8 cellular contexts compared by ENCODE assay signal in the genomic region with DNA sequence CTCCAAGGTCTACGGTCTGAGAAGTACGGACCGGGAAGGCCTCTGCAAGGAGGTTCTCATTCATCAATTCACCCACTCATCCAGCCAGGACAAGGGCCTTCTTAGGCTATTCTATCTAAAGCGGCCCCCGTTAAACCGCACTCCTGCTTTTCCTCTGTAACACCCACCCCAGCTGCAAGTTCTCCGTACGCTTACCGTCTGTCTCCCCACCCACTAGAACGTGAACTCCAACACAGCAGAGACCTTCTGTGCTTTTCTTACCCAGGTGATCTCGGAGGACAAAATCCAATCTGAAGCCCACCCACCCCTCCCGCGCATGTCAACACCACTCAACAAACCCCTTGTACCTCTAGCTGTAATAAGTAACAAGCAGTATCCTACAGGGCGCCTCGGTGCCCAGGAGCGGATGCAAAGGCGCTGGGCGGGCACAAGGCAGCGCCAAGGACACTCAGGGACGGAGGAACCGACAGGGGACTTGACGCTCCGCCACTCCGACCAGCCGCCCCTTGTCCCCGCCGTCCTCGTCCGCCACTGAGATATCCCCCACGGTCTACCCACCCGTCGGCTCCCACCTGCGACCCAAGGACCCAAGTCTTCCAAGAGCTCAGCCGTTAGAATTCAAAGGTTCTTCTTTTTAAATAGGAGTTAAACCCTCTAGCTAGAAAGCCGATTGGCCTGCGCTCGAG. TPM values are rescaled to one million over a fixed set of nuclear protein-coding genes. Genes with fewer than 3 reads are reported as not detected.
A peak's percentile ranks its signal among the peaks of the same experiment; 100 is the strongest.
DNase-seq lines count a peak whose midpoint lies in the region; ATAC-seq and TF ChIP-seq lines count a peak whose summit lies in the region.

A gene (minus strand): TSS at position 620 of the 686 bp plus-strand sequence. CDS start 4,018 bp downstream, outside the sequence.

- peaks cover 60% of the 10 kb centered on the region for H3K36me3 ChIP-seq in SK-N-MC (ENCODE audit: insufficient read depth, low read length)
- peaks cover 9% of the 10 kb centered on the region for H3K36me3 ChIP-seq in fibroblast of lung (ENCODE audit: control insufficient read depth, insufficient read depth, low read length)
- H3K36me3 ChIP-seq in parathyroid adenoma (ENCODE audit: control insufficient read depth, insufficient read depth, low read length) = no peaks in the 10 kb centered on the region

- H3K4me2 ChIP-seq in fibroblast of lung (ENCODE audit: extremely low read depth, insufficient read depth, low read length) (peak within 1 kb of the TSS; percentile 95), parathyroid adenoma (ENCODE audit: low read length) (peak within 1 kb of the TSS; percentile 86)

- no peak within 1 kb of the TSS for H3K4me3 Mint-ChIP-seq in activated naive CD4-positive, alpha-beta T cell treated with anti-CD3 and anti-CD28 coated beads for 36 hours

- peaks cover 5% of the 10 kb centered on the region for H3K4me1 ChIP-seq in fibroblast of lung (ENCODE audit: control insufficient read depth, extremely low read depth, insufficient read depth, low read length)
- H3K4me1 ChIP-seq in parathyroid adenoma = peaks cover 7% of the 10 kb centered on the region

- H3K9ac ChIP-seq in SK-N-MC (ENCODE audit: insufficient read length) = peak within 1 kb of the TSS; percentile 97
- H3K9ac ChIP-seq in fibroblast of lung (ENCODE audit: insufficient read depth, low read length) = peak within 1 kb of the TSS; percentile 85
- peak within 1 kb of the TSS; percentile 40 for H3K9ac ChIP-seq in parathyroid adenoma

- H3K27ac ChIP-seq in SK-N-MC (peak within 1 kb of the TSS; percentile 96), fibroblast of lung (ENCODE audit: insufficient read depth, low read length) (peak within 1 kb of the TSS; percentile 92), parathyroid adenoma (peak within 1 kb of the TSS; percentile 82)

- CTCF ChIA-PET in activated naive CD4-positive, alpha-beta T cell treated with anti-CD3 and anti-CD28 coated beads for 36 hours (lab: Charles Lee) = interaction anchor here (0.7 to 1.2 kb wide), 3 partner anchors 21 to 101 kb away, joined by 3 to 4 read pairs (median 4); a partner anchor contains a TSS

- no peak for DNase-seq in activated naive CD4-positive, alpha-beta T cell treated with anti-CD3 and anti-CD28 coated beads for 36 hours
- no peak for DNase-seq in activated naive CD4-positive, alpha-beta T cell (lab: John Stamatoyannopoulos, UW)
- DNase-seq in SK-N-MC (ENCODE audit: low read depth, low spot score) = no peak
- DNase-seq in fibroblast of lung (ENCODE audit: low read depth in 2 of 2) = peak in 1 of 2 donors; percentile 18
- DNase-seq in COLO668 (lab: John Stamatoyannopoulos, UW; ENCODE audit: unreplicated experiment) = no peak
- DNase-seq in DMS79 (lab: John Stamatoyannopoulos, UW) = no peak

- H3K4me3 ChIP-seq in SK-N-MC (peak within 1 kb of the TSS; percentile 95), fibroblast of lung (replicated peaks in 1 of 4; ENCODE audit: control extremely low read depth in 1 of 4, insufficient read depth in 1 of 4, low read depth in 3 of 4, low read length in 4 of 4) (peak within 1 kb of the TSS; percentile 73 to 99 (median 93)), parathyroid adenoma (ENCODE audit: low read depth, low read length) (peak within 1 kb of the TSS; percentile 63)

- ATAC-seq in HG02885 (IDR thresholded peaks at IDR 0.05; ENCODE audit: poor library complexity, unreplicated experiment) = peak; percentile 36

- H2AFZ ChIP-seq in fibroblast of lung (ENCODE audit: low read length) = peak within 1 kb of the TSS; percentile 92
- peak within 1 kb of the TSS; percentile 95 for H2AFZ ChIP-seq in parathyroid adenoma

- H3K9me3 Mint-ChIP-seq in activated naive CD4-positive, alpha-beta T cell treated with anti-CD3 and anti-CD28 coated beads for 36 hours = no peaks in the 10 kb centered on the region

- H3K9me3 ChIP-seq in SK-N-MC (ENCODE audit: low read depth, low read length) (no peaks in the 10 kb centered on the region), fibroblast of lung (ENCODE audit: control insufficient read depth, insufficient read depth, low read depth, low read length) (no peaks in the 10 kb centered on the region), parathyroid adenoma (ENCODE audit: control insufficient read depth, low read length) (no peaks in the 10 kb centered on the region)

- intact Hi-C loops in activated naive CD4-positive, alpha-beta T cell treated with anti-CD3 and anti-CD28 coated beads for 36 hours (cut with micrococcal nuclease) = loop anchor here (1.0 kb wide), 5 partner anchors 21 to 125 kb away; a partner anchor contains a TSS

- H3K79me2 ChIP-seq in fibroblast of lung (ENCODE audit: control insufficient read depth, insufficient read depth, low read length) (peaks cover 79% of the 10 kb centered on the region), parathyroid adenoma (peaks cover 5% of the 10 kb centered on the region)

- no peaks in the 10 kb centered on the region for H3K27me3 Mint-ChIP-seq in activated naive CD4-positive, alpha-beta T cell treated with anti-CD3 and anti-CD28 coated beads for 36 hours (ENCODE audit: low read depth)

- no peaks in the 10 kb centered on the region for H4K20me1 ChIP-seq in fibroblast of lung (ENCODE audit: control insufficient read depth, extremely low read depth, insufficient read depth, low read length)

- no peak within 1 kb of the TSS for H3K27ac Mint-ChIP-seq in activated naive CD4-positive, alpha-beta T cell treated with anti-CD3 and anti-CD28 coated beads for 36 hours

- H3K36me3 Mint-ChIP-seq in activated naive CD4-positive, alpha-beta T cell treated with anti-CD3 and anti-CD28 coated beads for 36 hours (ENCODE audit: low read depth) = peaks cover 56% of the 10 kb centered on the region

- H3K27me3 ChIP-seq in fibroblast of lung (ENCODE audit: control insufficient read depth, insufficient read depth, low read length) (no peaks in the 10 kb centered on the region), parathyroid adenoma (ENCODE audit: control insufficient read depth, insufficient read depth, low read length) (no peaks in the 10 kb centered on the region)

- TF ChIP-seq CTCF in fibroblast of lung (conservative IDR thresholded peaks at IDR 0.05 in 1 of 2, IDR thresholded peaks at IDR 0.05 in 1 of 2; ENCODE audit: low read depth in 1 of 2, low read length in 2 of 2) (no peak), parathyroid adenoma (IDR thresholded peaks at IDR 0.05) (no peak)

- peaks cover 31% of the 10 kb centered on the region for H3K4me1 Mint-ChIP-seq in activated naive CD4-positive, alpha-beta T cell treated with anti-CD3 and anti-CD28 coated beads for 36 hours (ENCODE audit: low read depth)

RNA-seq across cellular contexts. Expression of the gene that starts here (rescaled TPM):
- 100 to 1,000 TPM; 115 to 121 TPM for total RNA-seq in activated naive CD4-positive, alpha-beta T cell treated with anti-CD3 and anti-CD28 coated beads for 36 hours
- 4.9 and 27.7 TPM in 2 replicates for total RNA-seq in fibroblast of lung
- polyA plus RNA-seq in fibroblast of lung = 32.7 and 89.3 TPM in 2 replicates
- 20.4 and 60.3 TPM in 2 replicates for polyA plus RNA-seq in fibroblast of lung (2012)
- 5.4 and 24.1 TPM in 2 replicates for polyA minus RNA-seq in fibroblast of lung (ENCODE audit: low replicate concordance)

Comparison
In these comparisons a context has a peak if more than half of its experiments do, and no peak if none do; other contexts are left out.
1. H3K9ac ChIP-seq: peak in every context shown above with its lines; median percentile 97 in SK-N-MC; 85 in fibroblast of lung; 40 in parathyroid adenoma.